1 cellular context compared by ENCODE assay signal in genomic region chr13:20825476-20825875, GRCh38.
A peak's percentile ranks its signal among the peaks of the same experiment; 100 is the strongest.
TF ChIP-seq lines count a peak whose summit lies in the region.

No MANE protein-coding gene starts in this region.

TF ChIP-seq in SK-N-SH, 30 proteins besides CTCF, POLR2A, EP300 and RAD21 (continued from another document):
- no peak for TF ChIP-seq IRF3 (IDR thresholded peaks at IDR 0.05; ENCODE audit: low read depth, low read length)
- peak; percentile 66 for TF ChIP-seq TCF12 (IDR thresholded peaks at IDR 0.05)
- no peak for TF ChIP-seq REST (IDR thresholded peaks at IDR 0.05; ENCODE audit: low read depth, low read length)
- TF ChIP-seq ELF1 (IDR thresholded peaks at IDR 0.05) = no peak
- TF ChIP-seq MAX (IDR thresholded peaks at IDR 0.05; ENCODE audit: low read depth) = peak; percentile 30; the same call in 1 of the 2 replicates
- TF ChIP-seq ZBTB33 (IDR thresholded peaks at IDR 0.05; ENCODE audit: borderline replicate concordance, low read depth) = peak; percentile 18; the same call in 1 of the 2 replicates
- TF ChIP-seq EZH2phosphoT487 (IDR thresholded peaks at IDR 0.05; ENCODE audit: borderline replicate concordance, low read depth) = no peak
- TF ChIP-seq RXRA (IDR thresholded peaks at IDR 0.05; ENCODE audit: borderline replicate concordance, low read depth) = no peak
- no peak for TF ChIP-seq CHD2 (IDR thresholded peaks at IDR 0.05; ENCODE audit: low read length, partially characterized antibody)
- no peak for TF ChIP-seq GABPA (IDR thresholded peaks at IDR 0.05; ENCODE audit: low read depth)
- no peak for TF ChIP-seq POLR2AphosphoS5 (IDR thresholded peaks at IDR 0.05; ENCODE audit: low read depth, low read length)
- no peak for TF ChIP-seq FOXJ3 (CRISPR knock-in tag; IDR thresholded peaks at IDR 0.05)
- TF ChIP-seq YY1 (IDR thresholded peaks at IDR 0.05; ENCODE audit: low read depth) = no peak
- TF ChIP-seq SIN3A (IDR thresholded peaks at IDR 0.05; ENCODE audit: borderline replicate concordance, low read depth, low read length) = no peak
- peak; percentile 61 for TF ChIP-seq JUND (IDR thresholded peaks at IDR 0.05)
TF ChIP-seq in SK-N-SH: peak in this region for 9.
